In the genomic region with DNA sequence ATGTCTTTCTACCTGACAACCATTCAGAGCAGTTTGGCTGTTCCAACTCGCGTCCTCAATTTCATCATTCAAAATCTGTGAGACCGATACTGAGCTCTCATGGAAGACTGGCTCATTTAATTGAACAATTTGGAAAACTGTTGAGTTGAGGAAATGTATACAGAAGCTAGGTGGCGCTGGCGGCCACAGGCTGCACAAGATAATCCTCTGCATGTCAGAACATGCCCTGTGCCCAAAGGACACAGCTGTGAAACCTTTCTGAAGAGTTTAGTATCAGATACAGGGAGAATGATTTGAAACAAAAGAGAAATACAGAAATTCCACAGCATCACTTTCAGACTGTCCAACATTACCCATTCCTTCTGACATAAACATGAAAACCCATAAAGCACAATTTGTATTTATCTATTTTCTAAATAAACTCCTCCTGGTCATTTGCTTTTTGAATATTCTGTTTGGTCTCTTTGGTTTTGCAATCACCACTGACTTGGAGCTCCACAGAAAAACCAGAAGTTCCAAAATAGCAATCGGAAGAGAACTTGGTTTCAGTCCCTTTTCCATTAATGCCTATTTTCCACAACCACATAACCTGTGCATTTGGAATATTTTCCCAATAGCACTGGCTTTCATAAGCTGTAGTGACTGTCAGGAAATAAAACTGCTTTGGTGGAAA, we compare ENCODE assay signal across 8 cellular contexts.
DNase-seq lines count a peak whose midpoint lies in the region; ATAC-seq and TF ChIP-seq lines count a peak whose summit lies in the region.

No MANE protein-coding gene starts in this region.

- peak overlapping the region; percentile 94 for H3K27ac ChIP-seq in osteoblast (ENCODE audit: low read depth, low read length)

- no peaks in the 10 kb centered on the region for H3K79me2 ChIP-seq in osteoblast (ENCODE audit: insufficient read depth, low read length)

- no peaks in the 10 kb centered on the region for H3K36me3 ChIP-seq in osteoblast (ENCODE audit: insufficient read depth, low read length)

- no peak overlapping the region for H3K4me3 ChIP-seq in osteoblast (ENCODE audit: insufficient read depth, low read length)

- DNase-seq in D341Med (ENCODE audit: low spot score) = peak; percentile 85
- peak; percentile 77 for DNase-seq in NCI-H2171 (lab: John Stamatoyannopoulos, UW)
- DNase-seq in activated CD4-positive, alpha-beta T cell treated with anti-CD3 and anti-CD28 coated beads, Interleukin-2, amount 50 U/mL, for 48 hours = peak; percentile 33 to 46
- peak; percentile 83 for DNase-seq in globus pallidus (ENCODE audit: low spot score)
- no peak for DNase-seq in osteoblast (ENCODE audit: insufficient read length, low spot score, missing footprints)

- H3K9me3 ChIP-seq in osteoblast (ENCODE audit: low read depth, low read length) = no peaks in the 10 kb centered on the region

- peak overlapping the region; percentile 47 for H3K4me2 ChIP-seq in osteoblast (ENCODE audit: insufficient read depth, low read length)

- H2AFZ ChIP-seq in osteoblast (ENCODE audit: low read length) = peak overlapping the region; percentile 67

- H3K4me1 ChIP-seq in osteoblast (ENCODE audit: insufficient read depth, low read length) = peaks cover 38% of the 10 kb centered on the region

- H3K27me3 ChIP-seq in osteoblast (ENCODE audit: insufficient read depth, low read length) = no peaks in the 10 kb centered on the region

- ATAC-seq in GM19324 (IDR thresholded peaks at IDR 0.05; ENCODE audit: low FRiP score, unreplicated experiment) (peak; percentile 83), HG03196 (IDR thresholded peaks at IDR 0.05; ENCODE audit: unreplicated experiment) (peak; percentile 93), GM18873 (IDR thresholded peaks at IDR 0.05; ENCODE audit: low FRiP score, unreplicated experiment) (no peak)

- peak; percentile 95 for TF ChIP-seq CTCF in osteoblast (IDR thresholded peaks at IDR 0.05; ENCODE audit: extremely low read depth, low read depth, low read length)

- no peaks in the 10 kb centered on the region for H4K20me1 ChIP-seq in osteoblast (ENCODE audit: insufficient read depth, low read length)
